Comparison of ENCODE assay signal across 21 cellular contexts in the genomic region with DNA sequence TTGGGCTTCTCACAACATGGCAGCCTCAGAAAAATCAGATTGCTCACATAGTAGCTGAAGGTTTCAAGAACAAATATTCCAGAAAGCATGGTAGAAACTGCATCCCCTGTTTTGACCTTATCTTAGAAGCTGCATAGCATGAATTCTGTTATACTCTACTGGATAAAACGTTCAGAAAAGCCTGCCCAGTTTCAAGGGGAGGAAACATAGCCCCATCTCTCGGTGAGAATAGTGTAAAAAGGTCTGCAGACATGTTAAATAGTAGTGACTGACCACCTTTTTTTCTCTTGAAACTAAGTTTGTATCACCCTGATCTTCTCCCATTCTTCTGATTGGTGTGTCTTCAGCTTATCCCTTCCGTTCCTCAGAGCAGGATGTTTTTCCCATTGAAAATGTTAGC. TPM values are rescaled to one million over a fixed set of nuclear protein-coding genes. Genes with fewer than 3 reads are reported as not detected.
DNase-seq lines count a peak whose midpoint lies in the region; ATAC-seq, FAIRE-seq and TF ChIP-seq lines count a peak whose summit lies in the region.
"Had no signal": no experiment of that assay in that cellular context is flagged by ENCODE, and none has a peak within 500 bp of the region (broad histone marks: within the 10 kb centered on the region; RNA-seq: fewer than 3 reads in every experiment).

No MANE protein-coding gene starts in this region.

- TF ChIP-seq CTCF in AG09309 (IDR thresholded peaks at IDR 0.05; ENCODE audit: control insufficient read depth, insufficient read depth, low read depth, low read length, missing control alignments) (peak; percentile 22), K562 (IDR thresholded peaks at IDR 0.05 in 2 of 3, conservative IDR thresholded peaks at IDR 0.05 in 1 of 3; ENCODE audit: insufficient read depth in 2 of 3, low read depth in 1 of 3, low read length in 3 of 3) (0 out of 6 replicates have a peak, but pooled peaks of 1 of the 3 experiments have one; percentile 27), fibroblast of pulmonary artery (IDR thresholded peaks at IDR 0.05; ENCODE audit: low read length, missing control alignments) (peak; percentile 39), type B pancreatic cell (conservative IDR thresholded peaks at IDR 0.05) (no peak)

- CTCF ChIA-PET in K562 (lab: Yijun Ruan, JAX; ENCODE audit: low intra/inter-chr PET ratio): no interaction called here

- no peak overlapping the region for H3K4me2 ChIP-seq in K562 (ENCODE audit: insufficient read depth, low read length)
- H3K4me2 ChIP-seq: KMS-11 had no signal

- no peaks in the 10 kb centered on the region for H3K36me3 Mint-ChIP-seq in type B pancreatic cell
- H3K36me3 Mint-ChIP-seq: CD8-positive, alpha-beta T cell had no signal

- no peaks in the 10 kb centered on the region for H3K27me3 ChIP-seq in K562 (ENCODE audit: control insufficient read depth in 2 of 2, insufficient read depth in 2 of 2, low read length in 2 of 2)

- H3K36me3 ChIP-seq in K562 (ENCODE audit: control insufficient read depth, insufficient read depth, low read length): no peaks in the 10 kb centered on the region

- POLR2A ChIA-PET in K562 (lab: Yijun Ruan, JAX): no interaction called here

- no peak for FAIRE-seq in K562 (lab: Jason Lieb, UNC)
- FAIRE-seq: H1, HTR-8/SVneo, RCC 7860 had no signal

- no peak for TF ChIP-seq POLR2A in K562 (conservative IDR thresholded peaks at IDR 0.05)

- peaks cover 19% of the 10 kb centered on the region for H3K4me1 Mint-ChIP-seq in type B pancreatic cell (ENCODE audit: unreplicated experiment)

- no peak overlapping the region for H3K9ac ChIP-seq in K562 (ENCODE audit: insufficient read depth in 1 of 2, low read depth in 2 of 2, low read length in 2 of 2)
- H3K9ac ChIP-seq: KMS-11 had no signal

- no peak for DNase-seq in AG09309 (ENCODE audit: low read depth)
- DNase-seq in NAMALWA (ENCODE audit: low spot score): peak; percentile 12
- no peak for DNase-seq in K562 (ENCODE audit: extremely low read depth in 1 of 4, low spot score in 3 of 4)
- peak; percentile 66 for DNase-seq in fibroblast of pulmonary artery (ENCODE audit: low read depth)
- no peak for DNase-seq in superior temporal gyrus (ENCODE audit: extremely low spot score)
- DNase-seq in SK-N-DZ (ENCODE audit: low spot score): no peak
- no peak for DNase-seq in type B pancreatic cell (ENCODE audit: extremely low spot score, unreplicated experiment)
- DNase-seq: AML-193; CD8-positive, alpha-beta T cell; DND-41; HFFc6; NCI-H1105; NCI-H1694 treated with DMSO at 0.1 percent for 48 hours; NCI-H446; NCI-H748 treated with DMSO at 0.1 percent for 48 hours; SIG-M5 had no signal

- H3K4me1 ChIP-seq in K562 (replicated peaks in 1 of 2; ENCODE audit: control insufficient read depth in 2 of 2, insufficient read depth in 2 of 2, low read length in 2 of 2): no peaks in the 10 kb centered on the region

- peak in 1 of 2 experiments; percentile 36; a peak in 2 of 4 replicates for TF ChIP-seq RAD21 in K562 (CRISPR knock-in tag; conservative IDR thresholded peaks at IDR 0.05 in 1 of 2, IDR thresholded peaks at IDR 0.05 in 1 of 2)

- WGBS in K562 (ENCODE audit: insufficient coverage, low coverage, missing lambda C conversion rate): 17% methylated on average over 3 of the region's 3 CpGs

- no peak overlapping the region for H2AFZ ChIP-seq in K562 (ENCODE audit: low read depth, low read length)

- no TSS peak for BruUV-seq in K562 (replicated peaks; lab: Mats Ljungman, UMichigan)

- no peak overlapping the region for H3K4me3 Mint-ChIP-seq in type B pancreatic cell
- H3K4me3 Mint-ChIP-seq: CD8-positive, alpha-beta T cell; HFFc6 had no signal

- H4K20me1 ChIP-seq in K562 (replicated peaks; ENCODE audit: control insufficient read depth, insufficient read depth, low read length): no peaks in the 10 kb centered on the region

- H3K27me3 Mint-ChIP-seq in type B pancreatic cell: peaks cover 8% of the 10 kb centered on the region

- H3K9me3 Mint-ChIP-seq in type B pancreatic cell: no peaks in the 10 kb centered on the region
- H3K9me3 Mint-ChIP-seq: CD8-positive, alpha-beta T cell; HFFc6 had no signal

- H3K9me1 ChIP-seq in K562 (ENCODE audit: control insufficient read depth, insufficient read depth, low read length): no peaks in the 10 kb centered on the region

- no peak overlapping the region for H3K27ac ChIP-seq in K562 (ENCODE audit: extremely low read depth, low read depth, low read length)
- H3K27ac ChIP-seq: KMS-11 had no signal

- ATAC-seq in K562 (peak; percentile 56; the same call in 2 of the 3 replicates), GM19397 (IDR thresholded peaks at IDR 0.05; ENCODE audit: unreplicated experiment) (no peak)
- ATAC-seq: CD8-positive, alpha-beta T cell had no signal

- no peak overlapping the region for H3K27ac Mint-ChIP-seq in type B pancreatic cell
- H3K27ac Mint-ChIP-seq: CD8-positive, alpha-beta T cell; HFFc6 had no signal

- no peak for TF ChIP-seq EP300 in K562 (IDR thresholded peaks at IDR 0.05; ENCODE audit: low read length)

- H3K79me2 ChIP-seq in K562 (ENCODE audit: control insufficient read depth, insufficient read depth, low read length): no peaks in the 10 kb centered on the region

- intact Hi-C loops in K562 (cut with micrococcal nuclease): loop anchor here (1.0 to 10.0 kb wide), 4 partner anchors 50 to 1722 kb away; a partner anchor contains a TSS

- H3K4me3 ChIP-seq in AG09309 (ENCODE audit: control insufficient read depth, low read depth, low read length) (no peak overlapping the region), K562 (no peak overlapping the region), fibroblast of pulmonary artery (replicated peaks; ENCODE audit: low read depth, low read length) (no peak overlapping the region)

- no peaks in the 10 kb centered on the region for H3K9me3 ChIP-seq in K562 (replicated peaks; ENCODE audit: control insufficient read depth, insufficient read depth, low read depth, low read length)

- in situ Hi-C loops in K562 (cut with MboI): loop anchor here (25.0 kb wide), 2 partner anchors 1020 to 1720 kb away; no protein-coding TSS in a partner anchor

TF ChIP-seq in K562, 482 proteins besides CTCF, POLR2A, EP300 and RAD21 (continues in another document):
- TF ChIP-seq SMAD3 (CRISPR knock-in tag; conservative IDR thresholded peaks at IDR 0.05) (no peak), TEAD1 (CRISPR knock-in tag; IDR thresholded peaks at IDR 0.05) (no peak), ZNF316 (IDR thresholded peaks at IDR 0.05) (no peak), HDAC2 (IDR thresholded peaks at IDR 0.05) (no peak)
- TF ChIP-seq, protein P1, sequence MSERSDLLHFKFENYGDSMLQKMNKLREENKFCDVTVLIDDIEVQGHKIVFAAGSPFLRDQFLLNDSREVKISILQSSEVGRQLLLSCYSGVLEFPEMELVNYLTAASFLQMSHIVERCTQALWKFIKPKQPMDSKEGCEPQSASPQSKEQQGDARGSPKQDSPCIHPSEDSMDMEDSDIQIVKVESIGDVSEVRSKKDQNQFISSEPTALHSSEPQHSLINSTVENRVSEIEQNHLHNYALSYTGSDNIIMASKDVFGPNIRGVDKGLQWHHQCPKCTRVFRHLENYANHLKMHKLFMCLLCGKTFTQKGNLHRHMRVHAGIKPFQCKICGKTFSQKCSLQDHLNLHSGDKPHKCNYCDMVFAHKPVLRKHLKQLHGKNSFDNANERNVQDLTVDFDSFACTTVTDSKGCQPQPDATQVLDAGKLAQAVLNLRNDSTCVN (CRISPR knock-in tag; IDR thresholded peaks at IDR 0.05): no peak
- TF ChIP-seq, protein P2, sequence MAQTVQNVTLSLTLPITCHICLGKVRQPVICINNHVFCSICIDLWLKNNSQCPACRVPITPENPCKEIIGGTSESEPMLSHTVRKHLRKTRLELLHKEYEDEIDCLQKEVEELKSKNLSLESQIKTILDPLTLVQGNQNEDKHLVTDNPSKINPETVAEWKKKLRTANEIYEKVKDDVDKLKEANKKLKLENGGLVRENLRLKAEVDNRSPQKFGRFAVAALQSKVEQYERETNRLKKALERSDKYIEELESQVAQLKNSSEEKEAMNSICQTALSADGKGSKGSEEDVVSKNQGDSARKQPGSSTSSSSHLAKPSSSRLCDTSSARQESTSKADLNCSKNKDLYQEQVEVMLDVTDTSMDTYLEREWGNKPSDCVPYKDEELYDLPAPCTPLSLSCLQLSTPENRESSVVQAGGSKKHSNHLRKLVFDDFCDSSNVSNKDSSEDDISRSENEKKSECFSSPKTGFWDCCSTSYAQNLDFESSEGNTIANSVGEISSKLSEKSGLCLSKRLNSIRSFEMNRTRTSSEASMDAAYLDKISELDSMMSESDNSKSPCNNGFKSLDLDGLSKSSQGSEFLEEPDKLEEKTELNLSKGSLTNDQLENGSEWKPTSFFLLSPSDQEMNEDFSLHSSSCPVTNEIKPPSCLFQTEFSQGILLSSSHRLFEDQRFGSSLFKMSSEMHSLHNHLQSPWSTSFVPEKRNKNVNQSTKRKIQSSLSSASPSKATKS (CRISPR knock-in tag; IDR thresholded peaks at IDR 0.05): no peak

RNA-seq across cellular contexts. Expression of a gene that starts 50.0 kb away (rescaled TPM):
- total RNA-seq in K562 (2011; cell fraction: chromatin; rRNA removed; ENCODE audit: low replicate concordance): 0.09 TPM in 1 of 2 replicates, not detected in the other
- under 0.01 TPM in 1 of 2 replicates, not detected in the other for total RNA-seq in K562 (2011; cell fraction: nucleolus; rRNA removed)
- 0.15 and 0.23 TPM in 2 replicates for total RNA-seq in K562 (2011; cell fraction: nucleoplasm; rRNA removed)
- total RNA-seq in K562 (2014; rRNA removed) (1.9 and 2.5 TPM in 2 replicates), K562 (2014; rRNA removed; fragmentation: Illumina TruSeq; extraction: Trizol) (0.98 and 1.2 TPM in 2 replicates), K562 (2015; rRNA removed; fragmentation: Illumina TruSeq; extraction: Trizol) (0.68 and 0.69 TPM in 2 replicates), K562 (2021) (2.7 and 2.9 TPM in 2 replicates), type B pancreatic cell (ENCODE audit: low replicate concordance) (105 and 236 TPM in 2 replicates)
- polyA plus RNA-seq in K562 (2011; rRNA removed) (0.09 and 0.15 TPM in 2 replicates), K562 (2014; fragmentation: Illumina TruSeq; extraction: Trizol) (0.89 and 0.91 TPM in 2 replicates), K562 (2014; fragmentation: Nextera tagmentation; extraction: Ambion mirVana) (1 to 10 TPM; 1.0 to 1.9 TPM), K562 (2014; rRNA removed) (1.1 and 1.7 TPM in 2 replicates)
- 0.06 and 0.07 TPM in 2 replicates for polyA plus RNA-seq in K562 (2011; cell fraction: cytosol; rRNA removed)
- 0.06 and 0.07 TPM in 2 replicates for polyA plus RNA-seq in K562 (2011; cell fraction: nucleus; rRNA removed)
- 1.4 and 6.3 TPM in 2 replicates for polyA plus RNA-seq in K562 (2012)
- polyA minus RNA-seq in K562 (2011; rRNA and poly(A)+ RNA removed): 0.03 and 0.07 TPM in 2 replicates
- not detected in 2 replicates for polyA minus RNA-seq in K562 (2011; cell fraction: cytosol; rRNA and poly(A)+ RNA removed)
- 0.11 TPM in 1 of 2 replicates, not detected in the other for polyA minus RNA-seq in K562 (2011; cell fraction: nucleus; rRNA and poly(A)+ RNA removed)
- 152 and 168 TPM in 2 replicates for polyA plus RNA-seq in SK-N-DZ (2014; cell fraction: cytosol; rRNA removed)
- 82.5 and 86.7 TPM in 2 replicates for polyA plus RNA-seq in SK-N-DZ (2014; cell fraction: nucleus; rRNA removed)

Comparison
In these comparisons a context has a peak if more than half of its experiments do, and no peak if none do; other contexts are left out.
1. DNase-seq: peak in NAMALWA (single experiment) and fibroblast of pulmonary artery (single experiment); none in AG09309 (single experiment), K562 (0 of 4), superior temporal gyrus (single experiment), SK-N-DZ (single experiment) and type B pancreatic cell (single experiment).
2. RNA of a gene that starts 50.0 kb away (total RNA-seq): 105 to 236 TPM in type B pancreatic cell; under 0.01 to 2.9 TPM in K562; every median in the first group is over 10 times any median in the second.